In genomic region chr21:44196212-44197155, GRCh38 we compare ENCODE assay signal across 9 cellular contexts. TPM values are rescaled to one million over a fixed set of nuclear protein-coding genes. Genes with fewer than 3 reads are reported as not detected.
A peak's percentile ranks its signal among the peaks of the same experiment; 100 is the strongest.
DNase-seq lines count a peak whose midpoint lies in the region; ATAC-seq, FAIRE-seq and TF ChIP-seq lines count a peak whose summit lies in the region.
"Not testable (repeated sequence)": the region's sequence is repeated elsewhere in the genome, so short reads cannot be mapped to it uniquely, and the experiment has no call there.
"Had no signal": no experiment of that assay in that cellular context is flagged by ENCODE, and none has a peak within 500 bp of the region (broad histone marks: within the 10 kb centered on the region; RNA-seq: fewer than 3 reads in every experiment).

No MANE protein-coding gene starts in this region.

- H3K27me3 ChIP-seq in upper lobe of right lung = not testable (repeated sequence)

- DNase-seq in GM12891 (ENCODE audit: insufficient read length, low spot score); upper lobe of right lung: not testable (repeated sequence)
- DNase-seq in OCI-M1 (lab: John Stamatoyannopoulos, UW) = peak; percentile 82
- DNase-seq in activated CD4-positive, CD25-positive, alpha-beta regulatory T cell treated with anti-CD3 and anti-CD28 coated beads, Interleukin-2, amount 50 U/mL, for 16 hours (ENCODE audit: low read depth, low spot score) = peak; percentile 37
- DNase-seq in activated naive CD4-positive, alpha-beta T cell treated with Interleukin-2 at 50 U/mL for 16 hours = peak; percentile 73
- DNase-seq in fibroblast of villous mesenchyme (ENCODE audit: low read depth) = peak; percentile 65
- peak in 2 of 3 donors; percentile 70 to 77 for DNase-seq in mucosa of descending colon
- peak; percentile 66 for DNase-seq in stimulated activated CD4-positive, alpha-beta T cell treated with anti-CD3 and anti-CD28 coated beads, Interleukin-4, amount 100 ng/mL, for 1 hour

- H3K4me3 ChIP-seq in fibroblast of villous mesenchyme (ENCODE audit: low read depth, low read length); mucosa of descending colon; upper lobe of right lung: not testable (repeated sequence)

- ATAC-seq in mucosa of descending colon = not testable (repeated sequence)
- peak; percentile 82 for ATAC-seq in upper lobe of right lung

- not testable (repeated sequence) for H3K4me1 ChIP-seq in mucosa of descending colon (ENCODE audit: low read depth); upper lobe of right lung

- not testable (repeated sequence) for TF ChIP-seq POLR2A in GM12891 (IDR thresholded peaks at IDR 0.05; ENCODE audit: low read depth, low read length)

- peak; percentile 94 for FAIRE-seq in GM12891 (lab: Jason Lieb, UNC)

- intact Hi-C loops in mucosa of descending colon (cut with DNase I, micrococcal nuclease); upper lobe of right lung (cut with DNase I): not testable (repeated sequence)

- not testable (repeated sequence) for TF ChIP-seq CTCF in fibroblast of villous mesenchyme (IDR thresholded peaks at IDR 0.05; ENCODE audit: insufficient read depth, low read depth, low read length); mucosa of descending colon (IDR thresholded peaks at IDR 0.05); upper lobe of right lung (IDR thresholded peaks at IDR 0.05)

- H3K9me3 ChIP-seq in mucosa of descending colon, upper lobe of right lung: not testable (repeated sequence)

- H3K27ac ChIP-seq in upper lobe of right lung = not testable (repeated sequence)

- H3K36me3 ChIP-seq in mucosa of descending colon (ENCODE audit: low read depth); upper lobe of right lung: not testable (repeated sequence)

RNA-seq across cellular contexts. Expression of gene ICOSLG, which starts 44.3 kb away (rescaled TPM):
- 14.7 TPM for polyA plus RNA-seq in GM12891 (2012; ENCODE audit: low read depth, missing spikeins)
- total RNA-seq in fibroblast of villous mesenchyme = 0.43 and 0.64 TPM in 2 replicates
- 1 to 10 TPM; 3.0 to 8.5 (median 6.0) TPM for total RNA-seq in mucosa of descending colon
- 11.3 TPM for total RNA-seq in upper lobe of right lung
- polyA plus RNA-seq: immature natural killer cell had no signal
